In the genomic region with DNA sequence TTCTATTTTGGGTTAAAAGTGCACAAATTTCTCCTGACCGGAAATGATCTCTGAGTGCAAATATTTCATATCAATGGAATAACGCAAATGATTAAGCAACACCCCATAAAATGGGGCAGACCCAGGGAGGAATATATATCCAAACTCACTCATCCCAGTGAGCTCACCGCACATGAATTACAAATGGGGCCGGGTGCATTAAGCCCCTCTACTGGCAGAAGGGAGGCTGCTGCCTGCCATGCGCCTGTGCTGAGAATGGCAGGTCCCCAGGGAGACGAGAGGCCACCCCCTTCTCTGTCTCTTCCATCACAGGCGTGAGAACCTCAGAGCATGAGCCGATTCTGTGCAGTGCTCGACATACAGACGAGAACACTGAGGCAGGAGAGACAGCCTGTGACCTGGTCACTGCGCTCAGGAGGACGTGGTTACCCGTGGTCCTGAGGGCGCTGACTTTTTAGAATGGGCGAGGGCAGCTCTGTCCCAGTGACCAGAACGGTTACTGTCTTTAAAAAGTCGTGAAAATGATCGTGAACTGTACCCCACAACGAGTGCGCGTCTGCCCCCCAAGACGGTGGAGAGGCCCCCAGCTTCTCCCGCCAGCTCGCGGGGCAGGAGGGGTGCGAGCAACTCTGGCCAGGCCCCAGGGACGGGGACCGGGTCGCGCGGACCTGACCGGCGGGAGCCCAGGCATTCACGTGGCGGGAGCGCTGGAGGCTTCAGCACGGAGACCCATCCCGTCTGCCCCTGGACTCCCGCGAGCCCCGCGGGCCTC, we compare ENCODE assay signal across 8 cellular contexts. TPM values are rescaled to one million over a fixed set of nuclear protein-coding genes. Genes with fewer than 3 reads are reported as not detected.
DNase-seq lines count a peak whose midpoint lies in the region; ATAC-seq, FAIRE-seq and TF ChIP-seq lines count a peak whose summit lies in the region.
"Not testable (repeated sequence)": the region's sequence is repeated elsewhere in the genome, so short reads cannot be mapped to it uniquely, and the experiment has no call there.

No MANE protein-coding gene starts in this region.

- not testable (repeated sequence) for H3K9me3 Mint-ChIP-seq in activated CD4-positive, alpha-beta memory T cell treated with anti-CD3 and anti-CD28 coated beads for 36 hours; nephron; stimulated activated effector memory CD8-positive, alpha-beta T cell treated with anti-CD3 and anti-CD28 coated beads, Interleukin-12 subunit alpha, Interleukin-12 subunit beta, amount 100 ng/mL, for 72 hours

- peak overlapping the region; percentile 86 for H3K4me3 Mint-ChIP-seq in activated CD4-positive, alpha-beta memory T cell treated with anti-CD3 and anti-CD28 coated beads for 36 hours
- H3K4me3 Mint-ChIP-seq in nephron, result peak overlapping the region; percentile 90 to 96 (median 92)
- H3K4me3 Mint-ChIP-seq in stimulated activated effector memory CD8-positive, alpha-beta T cell treated with anti-CD3 and anti-CD28 coated beads, Interleukin-12 subunit alpha, Interleukin-12 subunit beta, amount 100 ng/mL, for 72 hours, result peak overlapping the region; percentile 84

- CTCF ChIA-PET in HEK293T (lab: Yijun Ruan, JAX), result not testable (repeated sequence)
- CTCF ChIA-PET in activated CD4-positive, alpha-beta memory T cell treated with anti-CD3 and anti-CD28 coated beads for 36 hours (lab: Charles Lee), result interaction anchor here (0.8 kb wide), 1 partner anchor 43 kb away, joined by 4 read pairs; the partner anchor contains the start of gene ZNF195

- FAIRE-seq in bronchial epithelial cell (lab: Jason Lieb, UNC), result not testable (repeated sequence)

- not testable (repeated sequence) for H3K27me3 Mint-ChIP-seq in activated CD4-positive, alpha-beta memory T cell treated with anti-CD3 and anti-CD28 coated beads for 36 hours
- H3K27me3 Mint-ChIP-seq in nephron (ENCODE audit: low read depth), result peaks cover 12% of the 10 kb centered on the region

- not testable (repeated sequence) for H3K36me3 ChIP-seq in bronchial epithelial cell (ENCODE audit: control insufficient read depth, insufficient read depth, low read length)

- not testable (repeated sequence) for ATAC-seq in stimulated activated effector memory CD8-positive, alpha-beta T cell treated with anti-CD3 and anti-CD28 coated beads, Interleukin-12 subunit alpha, Interleukin-12 subunit beta, amount 100 ng/mL, for 72 hours

- intact Hi-C loops in activated CD4-positive, alpha-beta memory T cell treated with anti-CD3 and anti-CD28 coated beads for 36 hours (cut with micrococcal nuclease), result loop anchor here (2.0 kb wide), 1 partner anchor 431 kb away; no protein-coding TSS in a partner anchor

- H3K4me1 Mint-ChIP-seq in activated CD4-positive, alpha-beta memory T cell treated with anti-CD3 and anti-CD28 coated beads for 36 hours (ENCODE audit: low read depth), result peaks cover 11% of the 10 kb centered on the region
- H3K4me1 Mint-ChIP-seq in nephron, result peaks cover 11% of the 10 kb centered on the region
- H3K4me1 Mint-ChIP-seq in stimulated activated effector memory CD8-positive, alpha-beta T cell treated with anti-CD3 and anti-CD28 coated beads, Interleukin-12 subunit alpha, Interleukin-12 subunit beta, amount 100 ng/mL, for 72 hours, result peaks cover 16% of the 10 kb centered on the region

- not testable (repeated sequence) for TF ChIP-seq CTCF in C4-2B (conservative IDR thresholded peaks at IDR 0.05); bronchial epithelial cell (IDR thresholded peaks at IDR 0.05; ENCODE audit: insufficient read depth, low read length, severe bottlenecking); nephron (IDR thresholded peaks at IDR 0.05; ENCODE audit: unreplicated experiment in 3 of 3)

- H3K27me3 ChIP-seq in bronchial epithelial cell (ENCODE audit: control insufficient read depth, insufficient read depth, low read length), result not testable (repeated sequence)

- not testable (repeated sequence) for DNase-seq in HEK293T (ENCODE audit: extremely low spot score); bronchial epithelial cell (ENCODE audit: low read depth); stimulated activated effector memory CD8-positive, alpha-beta T cell treated with anti-CD3 and anti-CD28 coated beads, Interleukin-12 subunit alpha, Interleukin-12 subunit beta, amount 100 ng/mL, for 72 hours (ENCODE audit: low spot score in 2 of 2)
- DNase-seq in NCI-H82 (lab: John Stamatoyannopoulos, UW) (peak; percentile 49), hepatic stellate cell (ENCODE audit: low spot score) (peak; percentile 13)
- DNase-seq in activated CD4-positive, alpha-beta memory T cell treated with anti-CD3 and anti-CD28 coated beads for 36 hours, result peak; percentile 34

- peak overlapping the region; percentile 38 for H3K27ac Mint-ChIP-seq in activated CD4-positive, alpha-beta memory T cell treated with anti-CD3 and anti-CD28 coated beads for 36 hours
- H3K27ac Mint-ChIP-seq in nephron, result peak overlapping the region; percentile 37 to 58 (median 45)
- H3K27ac Mint-ChIP-seq in stimulated activated effector memory CD8-positive, alpha-beta T cell treated with anti-CD3 and anti-CD28 coated beads, Interleukin-12 subunit alpha, Interleukin-12 subunit beta, amount 100 ng/mL, for 72 hours, result peak overlapping the region; percentile 91

- H3K36me3 Mint-ChIP-seq in activated CD4-positive, alpha-beta memory T cell treated with anti-CD3 and anti-CD28 coated beads for 36 hours; nephron (ENCODE audit: low read depth); stimulated activated effector memory CD8-positive, alpha-beta T cell treated with anti-CD3 and anti-CD28 coated beads, Interleukin-12 subunit alpha, Interleukin-12 subunit beta, amount 100 ng/mL, for 72 hours: not testable (repeated sequence)

- POLR2A ChIA-PET in HEK293T (lab: Yijun Ruan, JAX); activated CD4-positive, alpha-beta memory T cell treated with anti-CD3 and anti-CD28 coated beads for 36 hours (lab: Charles Lee): not testable (repeated sequence)

- H3K27ac ChIP-seq in C4-2B, result peak overlapping the region; percentile 74

- peak overlapping the region; percentile 60 for H3K4me3 ChIP-seq in bronchial epithelial cell (ENCODE audit: low read depth, low read length)

TF ChIP-seq in HEK293T, 16 proteins besides CTCF, POLR2A, EP300 and RAD21:
- TF ChIP-seq L3MBTL2 (conservative IDR thresholded peaks at IDR 0.05), result peak; percentile 76

RNA-seq across cellular contexts. Expression of gene ZNF195, which starts 42.8 kb away (rescaled TPM):
- total RNA-seq in activated CD4-positive, alpha-beta memory T cell treated with anti-CD3 and anti-CD28 coated beads for 36 hours, result 10 to 100 TPM; 33.8 to 34.3 TPM
- total RNA-seq in bronchial epithelial cell, result 15.0 and 22.9 TPM in 2 replicates

Comparison
In these comparisons a context has a peak if more than half of its experiments do, and no peak if none do; other contexts are left out.
1. H3K27ac Mint-ChIP-seq: peak in every context shown above with its lines; median percentile 91 in stimulated activated effector memory CD8-positive, alpha-beta T cell treated with anti-CD3 and anti-CD28 coated beads, Interleukin-12 subunit alpha, Interleukin-12 subunit beta, amount 100 ng/mL, for 72 hours; 45 in nephron; 38 in activated CD4-positive, alpha-beta memory T cell treated with anti-CD3 and anti-CD28 coated beads for 36 hours.